In the genomic region with DNA sequence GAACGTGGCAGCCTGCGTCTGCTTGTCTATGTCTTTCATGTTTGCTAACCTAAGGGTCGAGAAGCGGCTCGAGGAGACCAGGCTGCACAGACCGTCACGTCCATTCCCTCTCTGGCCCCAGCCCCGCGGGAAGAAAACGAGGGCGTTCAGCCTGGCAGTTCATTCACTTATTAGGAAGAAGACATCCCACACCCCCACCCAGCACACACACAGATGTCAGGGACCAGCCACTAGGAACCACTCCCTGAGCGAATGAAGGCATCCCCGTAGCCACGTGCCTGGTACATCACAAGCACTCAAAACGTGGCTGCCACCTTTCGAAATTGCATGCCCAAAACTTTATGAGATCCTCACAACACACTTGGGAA, we compare ENCODE assay signal across 8 cellular contexts. TPM values are rescaled to one million over a fixed set of nuclear protein-coding genes. Genes with fewer than 3 reads are reported as not detected.
DNase-seq lines count a peak whose midpoint lies in the region; ATAC-seq and TF ChIP-seq lines count a peak whose summit lies in the region.

No MANE protein-coding gene starts in this region.

- H3K27me3 Mint-ChIP-seq in Calu3 (ENCODE audit: unreplicated experiment) (peaks cover 21% of the 10 kb centered on the region), progenitor cell of endocrine pancreas (peaks cover 41% of the 10 kb centered on the region)

- no peak for TF ChIP-seq CTCF in Calu3 (IDR thresholded peaks at IDR 0.05; ENCODE audit: unreplicated experiment)
- no peak for TF ChIP-seq CTCF in OCI-LY1 (IDR thresholded peaks at IDR 0.05; ENCODE audit: low read length)
- no peak for TF ChIP-seq CTCF in progenitor cell of endocrine pancreas (IDR thresholded peaks at IDR 0.05; ENCODE audit: unreplicated experiment)
- TF ChIP-seq CTCF in GM10248 (IDR thresholded peaks at IDR 0.05; ENCODE audit: control extremely low read depth, extremely low read depth, low read depth, missing control alignments) = no peak

- H3K27ac Mint-ChIP-seq in Calu3 (ENCODE audit: unreplicated experiment) (peak overlapping the region; percentile 96), progenitor cell of endocrine pancreas (peak overlapping the region; percentile 24)

- H3K36me3 Mint-ChIP-seq in Calu3 (ENCODE audit: insufficient read depth, unreplicated experiment) (peaks cover 29% of the 10 kb centered on the region), progenitor cell of endocrine pancreas (ENCODE audit: insufficient read depth) (no peaks in the 10 kb centered on the region)

- intact Hi-C loops in Calu3 (cut with micrococcal nuclease; ENCODE audit: unreplicated experiment) = no loop called here

- H3K27ac ChIP-seq in OCI-LY1 (ENCODE audit: low read depth, low read length, poor library complexity, severe bottlenecking) (no peak overlapping the region), esophagus (ENCODE audit: low read depth in 2 of 2, low read length in 1 of 2) (no peak overlapping the region)

- peak overlapping the region; percentile 67 for H3K4me2 ChIP-seq in OCI-LY1 (ENCODE audit: low read length)

- CTCF ChIA-PET in Calu3 (lab: Charles Lee) = interaction anchor here (1.0 kb wide), 1 partner anchor 507 kb away, joined by 3 read pairs; no protein-coding TSS in a partner anchor
- CTCF ChIA-PET in GM10248 (lab: Yijun Ruan, JAX) = interaction anchor here (1.1 kb wide), 1 partner anchor 507 kb away, joined by 3 read pairs; no protein-coding TSS in a partner anchor

- peak overlapping the region; percentile 91 for H3K9ac ChIP-seq in OCI-LY1 (ENCODE audit: low read length)

- no peak overlapping the region for H2AFZ ChIP-seq in OCI-LY1 (ENCODE audit: low read length)

- DNase-seq in Calu3 (no peak), progenitor cell of endocrine pancreas (ENCODE audit: low spot score, unreplicated experiment) (no peak), NCI-H345 (lab: John Stamatoyannopoulos, UW) (no peak), GM10248 (ENCODE audit: extremely low spot score) (no peak)
- DNase-seq in stimulated activated CD4-positive, alpha-beta T cell treated with anti-CD3 and anti-CD28 coated beads, Interleukin-2, amount 100 ng/mL, for 48 hours = no peak

- peak overlapping the region; percentile 92 for H3K4me3 ChIP-seq in OCI-LY1 (ENCODE audit: low read depth, low read length, poor library complexity, severe bottlenecking)
- H3K4me3 ChIP-seq in esophagus (ENCODE audit: low read depth in 1 of 2, low read length in 2 of 2) = peak overlapping the region; percentile 82 to 90

- no peaks in the 10 kb centered on the region for H3K27me3 ChIP-seq in OCI-LY1 (ENCODE audit: insufficient read depth, low read length)
- no peaks in the 10 kb centered on the region for H3K27me3 ChIP-seq in esophagus (ENCODE audit: control insufficient read depth in 1 of 2, insufficient read depth in 2 of 2, low read length in 2 of 2)

- 27 to 35% methylated on average over 16 of the region's 16 CpGs for WGBS in esophagus, 2 donors

- H3K36me3 ChIP-seq in OCI-LY1 (ENCODE audit: insufficient read depth, low read length) = peaks cover 16% of the 10 kb centered on the region
- peaks cover 0 to 4% of the 10 kb centered on the region in 2 donors for H3K36me3 ChIP-seq in esophagus (ENCODE audit: control insufficient read depth in 2 of 2, insufficient read depth in 2 of 2, low read length in 1 of 2)

- H3K9me3 Mint-ChIP-seq in Calu3 (ENCODE audit: low read depth, unreplicated experiment) (no peaks in the 10 kb centered on the region), progenitor cell of endocrine pancreas (ENCODE audit: low read depth) (no peaks in the 10 kb centered on the region)

- peaks cover 13% of the 10 kb centered on the region for H3K4me1 ChIP-seq in OCI-LY1 (ENCODE audit: insufficient read depth, low read length, severe bottlenecking)
- H3K4me1 ChIP-seq in esophagus (ENCODE audit: control insufficient read depth in 2 of 2, insufficient read depth in 2 of 2, low read length in 1 of 2) = peaks cover 0 to 9% of the 10 kb centered on the region in 2 donors

- H3K79me2 ChIP-seq in OCI-LY1 (ENCODE audit: insufficient read depth, low read length) = no peaks in the 10 kb centered on the region

- BruUV-seq in Calu3 (replicated peaks; lab: Mats Ljungman, UMichigan) = no TSS peak

- H3K9me2 ChIP-seq in OCI-LY1 (ENCODE audit: low read depth, low read length) = no peaks in the 10 kb centered on the region

- H3K4me1 Mint-ChIP-seq in Calu3 (ENCODE audit: low read depth, unreplicated experiment) (no peaks in the 10 kb centered on the region), progenitor cell of endocrine pancreas (ENCODE audit: low read depth) (peaks cover 3% of the 10 kb centered on the region)

- no peak for ATAC-seq in GM18870 (IDR thresholded peaks at IDR 0.05; ENCODE audit: unreplicated experiment)

- peak overlapping the region; percentile 92 for H3K4me3 Mint-ChIP-seq in Calu3 (ENCODE audit: low read depth, unreplicated experiment)
- peak overlapping the region; percentile 87 for H3K4me3 Mint-ChIP-seq in progenitor cell of endocrine pancreas (ENCODE audit: low read depth)

- no peaks in the 10 kb centered on the region for H4K20me1 ChIP-seq in OCI-LY1 (ENCODE audit: insufficient read depth, low read length)

- H3K9me3 ChIP-seq in OCI-LY1 (ENCODE audit: low read length) (no peaks in the 10 kb centered on the region), esophagus (ENCODE audit: control insufficient read depth in 2 of 2, insufficient read depth in 1 of 2, low read depth in 1 of 2, low read length in 1 of 2) (no peaks in the 10 kb centered on the region)

- H3F3A ChIP-seq in OCI-LY1 (ENCODE audit: insufficient read depth, low read length) = no peaks in the 10 kb centered on the region

- POLR2A ChIA-PET in GM10248 (lab: Yijun Ruan, JAX) = no interaction called here

RNA-seq across cellular contexts. Expression of a gene that starts 0.7 kb away (rescaled TPM):
- total RNA-seq in Calu3 (2022) (47.8 and 48.9 TPM in 2 replicates), progenitor cell of endocrine pancreas (21.8 and 22.8 TPM in 2 replicates)
- polyA plus RNA-seq in esophagus = 10 to 100 TPM in 1 of 2 donors, 1 to 10 TPM in 1; 9.7 to 14.1 TPM

RNA-seq across cellular contexts. Expression of a gene that starts 10.9 kb away (rescaled TPM):
- total RNA-seq in Calu3 (2022) (8.7 and 10.9 TPM in 2 replicates), progenitor cell of endocrine pancreas (0.11 TPM in 1 of 2 replicates, not detected in the other)
- under 1 TPM; 0.10 to 0.18 TPM for polyA plus RNA-seq in esophagus

RNA-seq across cellular contexts. Expression of a gene that starts 22.6 kb away (rescaled TPM):
- total RNA-seq in Calu3 (2022) (13.3 and 14.5 TPM in 2 replicates), progenitor cell of endocrine pancreas (not detected in 2 replicates)
- polyA plus RNA-seq in esophagus = under 1 TPM; 0.08 to 0.11 TPM

RNA-seq across cellular contexts. Expression of a gene that starts 45.4 kb away (rescaled TPM):
- not detected in 2 replicates for total RNA-seq in Calu3 (2022)
- polyA plus RNA-seq in esophagus = 1 to 10 TPM; 2.1 to 4.6 TPM
- not detected in 2 replicates for total RNA-seq in progenitor cell of endocrine pancreas

Comparison
In these comparisons a context has a peak if more than half of its experiments do, and no peak if none do; other contexts are left out.
1. RNA of a gene that starts 22.6 kb away (total RNA-seq): 13.3 to 14.5 TPM in Calu3; not detected in progenitor cell of endocrine pancreas; every median in the first group is over 10 times any median in the second.